Comparison of ENCODE assay signal across 12 cellular contexts in genomic region chr19:3370728-3371591, GRCh38. TPM values are rescaled to one million over a fixed set of nuclear protein-coding genes. Genes with fewer than 3 reads are reported as not detected.
DNase-seq lines count a peak whose midpoint lies in the region; ATAC-seq and TF ChIP-seq lines count a peak whose summit lies in the region.
"Had no signal": no experiment of that assay in that cellular context is flagged by ENCODE, and none has a peak within 500 bp of the region (broad histone marks: within the 10 kb centered on the region; RNA-seq: fewer than 3 reads in every experiment).

No MANE protein-coding gene starts in this region.

- H3K9me3 ChIP-seq in spleen, result no peaks in the 10 kb centered on the region

- H3K27ac ChIP-seq in angular gyrus (ENCODE audit: low read depth, low read length) (peak overlapping the region; percentile 83), layer of hippocampus (ENCODE audit: low read depth, low read length) (peak overlapping the region; percentile 55), spleen (peak overlapping the region in 5 of 8 donors; percentile 67 to 96 (median 94))

- H3K4me1 ChIP-seq in spleen, result peaks cover 23 to 98% (median 78%) of the 10 kb centered on the region in 6 donors

- WGBS in spleen, 5 donors, result 63 to 72% (median 69%) methylated on average over 25 of the region's 25 CpGs

- intact Hi-C loops in spleen (cut with DNase I; ENCODE audit: low total_unique reads), result no loop called here

- H3K36me3 ChIP-seq in spleen, result peaks cover 0 to 8% (median 0%) of the 10 kb centered on the region in 6 donors

- TF ChIP-seq CTCF in GM10266 (IDR thresholded peaks at IDR 0.05; ENCODE audit: control insufficient read depth, insufficient read depth, low read depth, missing control alignments), result no peak
- no peak for TF ChIP-seq CTCF in spleen (IDR thresholded peaks at IDR 0.05 in 8 of 11, conservative IDR thresholded peaks at IDR 0.05 in 3 of 11)

- no peaks in the 10 kb centered on the region for H3K27me3 ChIP-seq in layer of hippocampus (ENCODE audit: control insufficient read depth, insufficient read depth, low read length)
- H3K27me3 ChIP-seq in spleen (replicated peaks in 1 of 7), result peaks cover 0 to 14% (median 0%) of the 10 kb centered on the region in 7 donors

- H3K4me3 ChIP-seq in spleen, result no peak overlapping the region

- ATAC-seq in GM19452 (IDR thresholded peaks at IDR 0.05; ENCODE audit: unreplicated experiment) (no peak), GM18505 (IDR thresholded peaks at IDR 0.05; ENCODE audit: unreplicated experiment) (no peak)
- ATAC-seq: stimulated activated naive CD8-positive, alpha-beta T cell treated with anti-CD3 and anti-CD28 coated beads, Interleukin-15, amount 100 ng/mL, for 72 hours had no signal

- DNase-seq in GM10266 (ENCODE audit: extremely low spot score), result peak; percentile 76
- no peak for DNase-seq in spleen
- DNase-seq in kidney glomerular epithelial cell (lab: John Stamatoyannopoulos, UW), result no peak
- DNase-seq in T-helper 1 cell, result no peak
- DNase-seq: activated B cell treated with CpG ODN at 0.5 μM for 24 hours; hippocampal formation; OCI-M1; stimulated activated naive CD8-positive, alpha-beta T cell treated with anti-CD3 and anti-CD28 coated beads, Interleukin-15, amount 100 ng/mL, for 72 hours had no signal

- TF ChIP-seq POLR2A in spleen (IDR thresholded peaks at IDR 0.05), result no peak
- TF ChIP-seq POLR2A in GM18505 (IDR thresholded peaks at IDR 0.05; ENCODE audit: borderline replicate concordance, extremely low read depth, insufficient read depth, insufficient read length), result no peak

RNA-seq across cellular contexts. Expression of gene NFIC, which starts 4.6 kb away (rescaled TPM):
- 100 to 1,000 TPM in 2 of 7 donors, 10 to 100 TPM in 5; 65.4 to 125 (median 77.1) TPM for total RNA-seq in spleen
- polyA plus RNA-seq in spleen, result 10 to 100 TPM in 1 of 3 donors, 1 to 10 TPM in 2; 4.1 to 23.4 (median 4.2) TPM
